In genomic region chr1:2950926-2951305, GRCh38 we compare ENCODE assay signal across 20 cellular contexts.
"Had no signal": no experiment of that assay in that cellular context is flagged by ENCODE, and none has a peak within 500 bp of the region (broad histone marks: within the 10 kb centered on the region; RNA-seq: fewer than 3 reads in every experiment).

No MANE protein-coding gene starts in this region.

- H3K36me3 Mint-ChIP-seq: brain, type B pancreatic cell had no signal

- ATAC-seq: activated CD8-positive, alpha-beta T cell treated with anti-CD3 and anti-CD28 coated beads for 36 hours; activated T-cell treated with anti-CD3 and anti-CD28 coated beads, Interleukin-2, amount 50 U/mL, for 4 hours; SK-N-SH treated with all-trans-retinoic acid at 6 μM for 48 hours; T-cell had no signal

- H3K27me3 ChIP-seq: testis had no signal

- H3K27me3 Mint-ChIP-seq: activated CD4-positive, alpha-beta T cell treated with anti-CD3 and anti-CD28 coated beads, Interleukin-2, amount 10 ng/mL, durations not matched to agents 24 days and 14 days; activated CD8-positive, alpha-beta T cell treated with anti-CD3 and anti-CD28 coated beads for 36 hours; type B pancreatic cell had no signal

- H3K9me3 ChIP-seq: testis had no signal

- DNase-seq: activated CD4-positive, alpha-beta T cell treated with anti-CD3 and anti-CD28 coated beads, Interleukin-2, amount 10 ng/mL, durations not matched to agents 24 days and 14 days; activated CD8-positive, alpha-beta T cell treated with anti-CD3 and anti-CD28 coated beads for 36 hours; activated effector memory CD4-positive, alpha-beta T cell treated with anti-CD3 and anti-CD28 coated beads, Interleukin-2, amount 50 U/mL, for 16 hours; activated naive CD8-positive, alpha-beta T cell treated with anti-CD3 and anti-CD28 coated beads for 36 hours; activated T-cell treated with anti-CD3 and anti-CD28 coated beads, Interleukin-2, amount 50 U/mL, for 4 hours; central memory CD4-positive, alpha-beta T cell; erythroblast; foreskin melanocyte; nephron progenitor cell; occipital lobe; retina; stimulated activated CD4-positive, alpha-beta T cell treated with anti-CD3 and anti-CD28 coated beads, Interleukin-15, amount 100 ng/mL, for 24 hours; stimulated activated CD4-positive, alpha-beta T cell treated with anti-CD3 and anti-CD28 coated beads, Interleukin-2, amount 100 ng/mL, for 48 hours; stomach; T-cell; testis had no signal

- H3K4me3 Mint-ChIP-seq: activated CD4-positive, alpha-beta T cell treated with anti-CD3 and anti-CD28 coated beads, Interleukin-2, amount 10 ng/mL, durations not matched to agents 24 days and 14 days; activated CD8-positive, alpha-beta T cell treated with anti-CD3 and anti-CD28 coated beads for 36 hours; activated naive CD8-positive, alpha-beta T cell treated with anti-CD3 and anti-CD28 coated beads for 36 hours; activated T-cell treated with anti-CD3 and anti-CD28 coated beads, Interleukin-2, amount 50 U/mL, for 4 hours; brain; nephron progenitor cell; T-cell; type B pancreatic cell had no signal

- H3K4me1 Mint-ChIP-seq: activated CD4-positive, alpha-beta T cell treated with anti-CD3 and anti-CD28 coated beads, Interleukin-2, amount 10 ng/mL, durations not matched to agents 24 days and 14 days; activated naive CD8-positive, alpha-beta T cell treated with anti-CD3 and anti-CD28 coated beads for 36 hours; nephron progenitor cell had no signal

- H3K27ac ChIP-seq: stomach, testis had no signal

- H3K27ac Mint-ChIP-seq: activated CD4-positive, alpha-beta T cell treated with anti-CD3 and anti-CD28 coated beads, Interleukin-2, amount 10 ng/mL, durations not matched to agents 24 days and 14 days; activated CD8-positive, alpha-beta T cell treated with anti-CD3 and anti-CD28 coated beads for 36 hours; activated naive CD8-positive, alpha-beta T cell treated with anti-CD3 and anti-CD28 coated beads for 36 hours; brain; nephron progenitor cell; T-cell; type B pancreatic cell had no signal

- H3K4me3 ChIP-seq: coronary artery, stomach, testis had no signal

- H3K4me1 ChIP-seq: stomach, testis had no signal

- H3K36me3 ChIP-seq: stomach had no signal
